In the genomic region with DNA sequence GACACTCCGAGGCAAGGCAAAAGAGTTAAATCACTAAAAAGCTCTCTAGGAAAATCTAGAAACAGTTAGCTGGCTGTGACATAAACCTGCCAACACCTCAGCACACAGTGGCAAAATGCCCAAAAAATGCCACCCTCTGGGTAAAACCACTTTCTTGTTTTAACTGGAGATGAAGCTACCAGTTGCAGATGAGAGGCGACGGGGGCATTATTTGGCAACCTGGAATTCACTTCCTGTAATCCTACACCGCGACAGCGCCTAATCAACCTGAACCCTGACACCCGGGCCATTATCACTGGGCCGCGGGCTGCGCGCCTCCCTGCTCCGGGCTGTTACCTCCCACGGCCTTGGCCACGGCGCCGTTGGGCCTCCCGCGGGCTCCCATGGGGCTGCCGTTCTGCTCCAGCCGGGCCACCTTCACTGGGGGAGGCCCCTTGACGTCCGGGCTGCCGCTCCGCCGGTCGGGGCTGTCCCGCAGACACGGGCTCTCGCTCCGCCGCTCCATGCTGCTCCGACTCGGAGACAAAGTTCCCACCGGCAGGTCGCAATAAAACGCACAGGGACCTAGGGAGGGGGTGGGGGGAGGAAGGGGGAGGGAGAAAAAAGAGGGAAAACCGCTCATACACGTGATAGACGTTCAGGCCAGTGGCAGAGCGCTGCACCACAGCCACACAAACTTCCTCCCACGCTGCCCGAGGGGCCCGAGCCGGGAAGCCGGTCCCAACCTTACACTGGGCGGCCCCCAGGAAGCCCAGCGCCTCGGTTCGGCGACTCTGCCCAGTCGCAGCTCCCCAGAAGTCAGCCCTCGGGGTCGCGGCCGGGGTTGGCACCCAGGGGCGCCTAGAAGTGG, we compare ENCODE assay signal across 9 cellular contexts. TPM values are rescaled to one million over a fixed set of nuclear protein-coding genes. Genes with fewer than 3 reads are reported as not detected.
DNase-seq lines count a peak whose midpoint lies in the region; ATAC-seq and TF ChIP-seq lines count a peak whose summit lies in the region.
"Had no signal": no experiment of that assay in that cellular context is flagged by ENCODE, and none has a peak within 500 bp of the region (broad histone marks: within the 10 kb centered on the region; RNA-seq: fewer than 3 reads in every experiment).

No MANE protein-coding gene starts in this region.

- peak; percentile 58 for DNase-seq in Right ventricle myocardium inferior (ENCODE audit: missing footprints)
- no peak for DNase-seq in left ventricle myocardium superior
- DNase-seq in NCI-H2029 treated with DMSO at 0.1 percent for 48 hours (lab: John Stamatoyannopoulos, UW), result peak; percentile 31
- peak; percentile 75 for DNase-seq in astrocyte of the hippocampus (ENCODE audit: low read depth, low spot score)
- DNase-seq in T-helper 9 cell, result no peak

- no peak for TF ChIP-seq RAD21 in liver (IDR thresholded peaks at IDR 0.05)

- peak overlapping the region; percentile 41 to 82 (median 49) for H3K4me3 ChIP-seq in liver (ENCODE audit: low read depth in 1 of 3, low read length in 3 of 3)

- intact Hi-C loops in Right ventricle myocardium inferior (cut with DNase I) (no loop called here), left ventricle myocardium superior (cut with micrococcal nuclease) (no loop called here)

- peak overlapping the region in 1 of 2 donors; percentile 51 for H3K27ac ChIP-seq in liver (ENCODE audit: low read depth in 1 of 2, low read length in 2 of 2)
- H3K27ac ChIP-seq: adrenal gland had no signal

- peaks cover 16 to 48% (median 26%) of the 10 kb centered on the region in 4 donors for H3K4me1 ChIP-seq in liver (ENCODE audit: control insufficient read depth in 4 of 4, insufficient read depth in 4 of 4, low read length in 3 of 4)

- peaks cover 0 to 3% (median under 1%) of the 10 kb centered on the region in 4 donors for H3K27me3 ChIP-seq in liver (ENCODE audit: control insufficient read depth in 4 of 4, insufficient read depth in 4 of 4, low read length in 3 of 4)

- TF ChIP-seq CTCF in liver (IDR thresholded peaks at IDR 0.05; ENCODE audit: low read depth, low read length, missing input control), result no peak

- no peak overlapping the region for H3K9ac ChIP-seq in liver (ENCODE audit: low read depth in 1 of 2, low read length in 2 of 2)

- H3K36me3 ChIP-seq in liver (ENCODE audit: control insufficient read depth in 4 of 4, insufficient read depth in 3 of 4, low read depth in 1 of 4, low read length in 3 of 4), result no peaks in the 10 kb centered on the region
- H3K36me3 ChIP-seq: adrenal gland had no signal

- no peaks in the 10 kb centered on the region for H3K9me3 ChIP-seq in liver (ENCODE audit: control insufficient read depth in 4 of 4, low read length in 3 of 4)
- H3K9me3 ChIP-seq: adrenal gland had no signal

- 3% methylated on average over 56 of the region's 56 CpGs for WGBS in liver

- ATAC-seq in Right ventricle myocardium inferior, result no peak
- ATAC-seq in left ventricle myocardium superior, result no peak
- no peak for ATAC-seq in HG03571 (IDR thresholded peaks at IDR 0.05; ENCODE audit: unreplicated experiment)
- no peak for ATAC-seq in GM19035 (IDR thresholded peaks at IDR 0.05; ENCODE audit: unreplicated experiment)

TF ChIP-seq in liver, 16 proteins besides CTCF, POLR2A, EP300 and RAD21:
- TF ChIP-seq, protein P1, sequence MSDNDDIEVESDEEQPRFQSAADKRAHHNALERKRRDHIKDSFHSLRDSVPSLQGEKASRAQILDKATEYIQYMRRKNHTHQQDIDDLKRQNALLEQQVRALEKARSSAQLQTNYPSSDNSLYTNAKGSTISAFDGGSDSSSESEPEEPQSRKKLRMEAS (IDR thresholded peaks at IDR 0.05), result no peak
- TF ChIP-seq RXRA (IDR thresholded peaks at IDR 0.05) (peak; percentile 12 to 55), SP1 (IDR thresholded peaks at IDR 0.05) (peak; percentile 66), HNF4G (IDR thresholded peaks at IDR 0.05) (no peak), NR2F2 (IDR thresholded peaks at IDR 0.05) (no peak), GABPA (IDR thresholded peaks at IDR 0.05 in 1 of 2, conservative IDR thresholded peaks at IDR 0.05 in 1 of 2) (peak in 1 of 2 donors; percentile 48), FOXA2 (IDR thresholded peaks at IDR 0.05) (no peak), YY1 (IDR thresholded peaks at IDR 0.05) (peak; percentile 73), HNF4A (conservative IDR thresholded peaks at IDR 0.05) (peak; percentile 70 to 74), TAF1 (conservative IDR thresholded peaks at IDR 0.05) (no peak), JUND (IDR thresholded peaks at IDR 0.05) (no peak), FOXA1 (IDR thresholded peaks at IDR 0.05) (no peak), EGR1 (IDR thresholded peaks at IDR 0.05; ENCODE audit: low read depth in 2 of 2) (no peak)
- TF ChIP-seq, protein P2, sequence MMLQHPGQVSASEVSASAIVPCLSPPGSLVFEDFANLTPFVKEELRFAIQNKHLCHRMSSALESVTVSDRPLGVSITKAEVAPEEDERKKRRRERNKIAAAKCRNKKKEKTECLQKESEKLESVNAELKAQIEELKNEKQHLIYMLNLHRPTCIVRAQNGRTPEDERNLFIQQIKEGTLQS (IDR thresholded peaks at IDR 0.05), result no peak
- TF ChIP-seq, protein P3, sequence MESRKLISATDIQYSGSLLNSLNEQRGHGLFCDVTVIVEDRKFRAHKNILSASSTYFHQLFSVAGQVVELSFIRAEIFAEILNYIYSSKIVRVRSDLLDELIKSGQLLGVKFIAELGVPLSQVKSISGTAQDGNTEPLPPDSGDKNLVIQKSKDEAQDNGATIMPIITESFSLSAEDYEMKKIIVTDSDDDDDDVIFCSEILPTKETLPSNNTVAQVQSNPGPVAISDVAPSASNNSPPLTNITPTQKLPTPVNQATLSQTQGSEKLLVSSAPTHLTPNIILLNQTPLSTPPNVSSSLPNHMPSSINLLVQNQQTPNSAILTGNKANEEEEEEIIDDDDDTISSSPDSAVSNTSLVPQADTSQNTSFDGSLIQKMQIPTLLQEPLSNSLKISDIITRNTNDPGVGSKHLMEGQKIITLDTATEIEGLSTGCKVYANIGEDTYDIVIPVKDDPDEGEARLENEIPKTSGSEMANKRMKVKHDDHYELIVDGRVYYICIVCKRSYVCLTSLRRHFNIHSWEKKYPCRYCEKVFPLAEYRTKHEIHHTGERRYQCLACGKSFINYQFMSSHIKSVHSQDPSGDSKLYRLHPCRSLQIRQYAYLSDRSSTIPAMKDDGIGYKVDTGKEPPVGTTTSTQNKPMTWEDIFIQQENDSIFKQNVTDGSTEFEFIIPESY (IDR thresholded peaks at IDR 0.05), result no peak
- TF ChIP-seq, protein P4, sequence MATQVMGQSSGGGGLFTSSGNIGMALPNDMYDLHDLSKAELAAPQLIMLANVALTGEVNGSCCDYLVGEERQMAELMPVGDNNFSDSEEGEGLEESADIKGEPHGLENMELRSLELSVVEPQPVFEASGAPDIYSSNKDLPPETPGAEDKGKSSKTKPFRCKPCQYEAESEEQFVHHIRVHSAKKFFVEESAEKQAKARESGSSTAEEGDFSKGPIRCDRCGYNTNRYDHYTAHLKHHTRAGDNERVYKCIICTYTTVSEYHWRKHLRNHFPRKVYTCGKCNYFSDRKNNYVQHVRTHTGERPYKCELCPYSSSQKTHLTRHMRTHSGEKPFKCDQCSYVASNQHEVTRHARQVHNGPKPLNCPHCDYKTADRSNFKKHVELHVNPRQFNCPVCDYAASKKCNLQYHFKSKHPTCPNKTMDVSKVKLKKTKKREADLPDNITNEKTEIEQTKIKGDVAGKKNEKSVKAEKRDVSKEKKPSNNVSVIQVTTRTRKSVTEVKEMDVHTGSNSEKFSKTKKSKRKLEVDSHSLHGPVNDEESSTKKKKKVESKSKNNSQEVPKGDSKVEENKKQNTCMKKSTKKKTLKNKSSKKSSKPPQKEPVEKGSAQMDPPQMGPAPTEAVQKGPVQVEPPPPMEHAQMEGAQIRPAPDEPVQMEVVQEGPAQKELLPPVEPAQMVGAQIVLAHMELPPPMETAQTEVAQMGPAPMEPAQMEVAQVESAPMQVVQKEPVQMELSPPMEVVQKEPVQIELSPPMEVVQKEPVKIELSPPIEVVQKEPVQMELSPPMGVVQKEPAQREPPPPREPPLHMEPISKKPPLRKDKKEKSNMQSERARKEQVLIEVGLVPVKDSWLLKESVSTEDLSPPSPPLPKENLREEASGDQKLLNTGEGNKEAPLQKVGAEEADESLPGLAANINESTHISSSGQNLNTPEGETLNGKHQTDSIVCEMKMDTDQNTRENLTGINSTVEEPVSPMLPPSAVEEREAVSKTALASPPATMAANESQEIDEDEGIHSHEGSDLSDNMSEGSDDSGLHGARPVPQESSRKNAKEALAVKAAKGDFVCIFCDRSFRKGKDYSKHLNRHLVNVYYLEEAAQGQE (IDR thresholded peaks at IDR 0.05), result peak; percentile 25

RNA-seq across cellular contexts. Expression of a gene that starts 2.0 kb away (rescaled TPM):
- 1.1 TPM for total RNA-seq in Right ventricle myocardium inferior
- 1.3 TPM for total RNA-seq in left ventricle myocardium superior
- total RNA-seq in liver, result 1 to 10 TPM in 1 of 2 donors, under 1 TPM in 1; 0.19 to 2.3 TPM
- under 1 TPM; 0.90 to 0.91 TPM for polyA plus RNA-seq in liver

Comparison
In these comparisons a context has a peak if more than half of its experiments do, and no peak if none do; other contexts are left out.
1. DNase-seq: peak in Right ventricle myocardium inferior (single experiment), NCI-H2029 treated with DMSO at 0.1 percent for 48 hours (single experiment) and astrocyte of the hippocampus (single experiment); none in left ventricle myocardium superior (single experiment) and T-helper 9 cell (single experiment).